ENCODE assay signal across 21 cellular contexts in genomic region chr7:98297619-98298286, GRCh38.
"Had no signal": no experiment of that assay in that cellular context is flagged by ENCODE, and none has a peak within 500 bp of the region (broad histone marks: within the 10 kb centered on the region; RNA-seq: fewer than 3 reads in every experiment).

No MANE protein-coding gene starts in this region.

- H3K27me3 ChIP-seq: cardiac muscle cell, heart right ventricle, right lobe of liver, stomach, suprapubic skin, uterus had no signal

- H3K36me3 ChIP-seq: cardiac muscle cell, uterus had no signal

- H3K27ac ChIP-seq: cardiac muscle cell, epithelial cell of prostate, heart right ventricle, parathyroid adenoma, right lobe of liver, skin epidermis, suprapubic skin, uterus had no signal

- H3K4me1 ChIP-seq: parathyroid adenoma, uterus had no signal

- H3K4me3 ChIP-seq: cardiac muscle cell, heart right ventricle, right lobe of liver, skin epidermis, stomach, suprapubic skin, uterus had no signal

- ATAC-seq: activated T-cell treated with anti-CD3 and anti-CD28 coated beads, Interleukin-2, amount 50 U/mL, for 4 hours; left cardiac atrium; natural killer cell treated with Interleukin-12 subunit alpha and Interleukin-12 subunit beta and Interleukin-15 and Interleukin-18, amount 100 ng/mL, for 72 hours; right lobe of liver; stimulated activated effector memory CD8-positive, alpha-beta T cell treated with anti-CD3 and anti-CD28 coated beads, Interleukin-12 subunit alpha, Interleukin-12 subunit beta, amount 100 ng/mL, for 72 hours had no signal

- H3K9me3 ChIP-seq: heart right ventricle, right lobe of liver, stomach, suprapubic skin, uterus had no signal

- DNase-seq: activated CD4-positive, alpha-beta T cell treated with anti-CD3 and anti-CD28 coated beads for 1 hour; activated CD8-positive, alpha-beta memory T cell treated with anti-CD3 and anti-CD28 coated beads, Interleukin-2, amount 50 U/mL, for 48 hours; activated naive CD4-positive, alpha-beta T cell treated with Interleukin-2 at 50 U/mL for 16 hours; activated naive CD8-positive, alpha-beta T cell treated with anti-CD3 and anti-CD28 coated beads for 36 hours; activated T-cell treated with anti-CD3 and anti-CD28 coated beads, Interleukin-2, amount 50 U/mL, for 4 hours; heart right ventricle; islet precursor cell; left cardiac atrium; right lobe of liver; stimulated activated CD4-positive, alpha-beta T cell treated with anti-CD3 and anti-CD28 coated beads, Interleukin-1b, Interleukin-23, amount 100 ng/mL, for 48 hours; stomach; T1000; trophoblast cell; uterus had no signal
